In genomic region chr12:54601841-54602240, GRCh38 we compare ENCODE assay signal across 1 cellular context.
TF ChIP-seq lines count a peak whose summit lies in the region.

No MANE protein-coding gene starts in this region.

TF ChIP-seq in WTC11, 78 proteins besides CTCF, POLR2A, EP300 and RAD21 (continued from another document):
- TF ChIP-seq, protein P1, sequence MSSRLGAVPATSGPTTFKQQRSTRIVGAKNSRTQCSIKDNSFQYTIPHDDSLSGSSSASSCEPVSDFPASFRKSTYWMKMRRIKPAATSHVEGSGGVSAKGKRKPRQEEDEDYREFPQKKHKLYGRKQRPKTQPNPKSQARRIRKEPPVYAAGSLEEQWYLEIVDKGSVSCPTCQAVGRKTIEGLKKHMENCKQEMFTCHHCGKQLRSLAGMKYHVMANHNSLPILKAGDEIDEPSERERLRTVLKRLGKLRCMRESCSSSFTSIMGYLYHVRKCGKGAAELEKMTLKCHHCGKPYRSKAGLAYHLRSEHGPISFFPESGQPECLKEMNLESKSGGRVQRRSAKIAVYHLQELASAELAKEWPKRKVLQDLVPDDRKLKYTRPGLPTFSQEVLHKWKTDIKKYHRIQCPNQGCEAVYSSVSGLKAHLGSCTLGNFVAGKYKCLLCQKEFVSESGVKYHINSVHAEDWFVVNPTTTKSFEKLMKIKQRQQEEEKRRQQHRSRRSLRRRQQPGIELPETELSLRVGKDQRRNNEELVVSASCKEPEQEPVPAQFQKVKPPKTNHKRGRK (CRISPR knock-in tag; IDR thresholded peaks at IDR 0.05; ENCODE audit: borderline replicate concordance) = no peak
- no peak for TF ChIP-seq ZNF416 (CRISPR knock-in tag; IDR thresholded peaks at IDR 0.05)
- no peak for TF ChIP-seq HMGA2 (CRISPR knock-in tag; IDR thresholded peaks at IDR 0.05)
- TF ChIP-seq NR1H2 (CRISPR knock-in tag; IDR thresholded peaks at IDR 0.05) = no peak
- no peak for TF ChIP-seq TEAD4 (CRISPR knock-in tag; IDR thresholded peaks at IDR 0.05)
- no peak for TF ChIP-seq MYBL2 (CRISPR knock-in tag; IDR thresholded peaks at IDR 0.05)
- no peak for TF ChIP-seq ZNF423 (CRISPR knock-in tag; IDR thresholded peaks at IDR 0.05)
TF ChIP-seq in WTC11: peak in this region for 0.
